In genomic region chr4:100949350-100949935, GRCh38 we compare ENCODE assay signal across 17 cellular contexts.
"Had no signal": no experiment of that assay in that cellular context is flagged by ENCODE, and none has a peak within 500 bp of the region (broad histone marks: within the 10 kb centered on the region; RNA-seq: fewer than 3 reads in every experiment).

No MANE protein-coding gene starts in this region.

- H3K27me3 Mint-ChIP-seq: dendritic cell treated with granulocyte-macrophage colony-stimulating factor and Interleukin-4, amounts not matched to agents 40 ng/mL and 50 ng/mL, for 4 days had no signal

- H3K27ac Mint-ChIP-seq: activated naive CD4-positive, alpha-beta T cell treated with anti-CD3 and anti-CD28 coated beads, Interleukin-2, amount 50 U/mL, for 24 hours; activated T-cell treated with anti-CD3 and anti-CD28 coated beads, Interleukin-2, amount 50 U/mL, for 24 hours; dendritic cell treated with granulocyte-macrophage colony-stimulating factor and Interleukin-4, amounts not matched to agents 40 ng/mL and 50 ng/mL, for 4 days; naive thymus-derived CD4-positive, alpha-beta T cell; T-helper 2 cell treated with Interferon-gamma antibody and Interleukin-4, amounts not matched to agents 5 μg/mL and 100 μg/mL, for 36 hours had no signal

- H3K4me1 Mint-ChIP-seq: activated naive CD4-positive, alpha-beta T cell treated with anti-CD3 and anti-CD28 coated beads, Interleukin-2, amount 50 U/mL, for 24 hours; naive thymus-derived CD4-positive, alpha-beta T cell had no signal

- H3K4me3 ChIP-seq: body of pancreas, gastroesophageal sphincter, lower lobe of right lung, tibial artery had no signal

- H3K4me1 ChIP-seq: body of pancreas, gastroesophageal sphincter, lower lobe of right lung, parathyroid adenoma, tibial artery had no signal

- DNase-seq: activated CD4-positive, alpha-beta T cell treated with anti-CD3 and anti-CD28 coated beads, Interleukin-2, amount 50 U/mL, for 4 hours; activated effector memory CD4-positive, alpha-beta T cell treated with Interleukin-2 at 50 U/mL for 16 hours; activated T-cell treated with anti-CD3 and anti-CD28 coated beads, Interleukin-2, amount 50 U/mL, for 24 hours; body of pancreas; kidney glomerular epithelial cell; lower lobe of right lung; naive thymus-derived CD4-positive, alpha-beta T cell; retina; small intestine; tibial artery had no signal

- H3K9me3 ChIP-seq: body of pancreas, gastroesophageal sphincter, lower lobe of right lung, tibial artery had no signal

- H3K9me3 Mint-ChIP-seq: activated naive CD4-positive, alpha-beta T cell treated with anti-CD3 and anti-CD28 coated beads, Interleukin-2, amount 50 U/mL, for 24 hours; activated T-cell treated with anti-CD3 and anti-CD28 coated beads, Interleukin-2, amount 50 U/mL, for 24 hours; dendritic cell treated with granulocyte-macrophage colony-stimulating factor and Interleukin-4, amounts not matched to agents 40 ng/mL and 50 ng/mL, for 4 days; T-helper 2 cell treated with Interferon-gamma antibody and Interleukin-4, amounts not matched to agents 5 μg/mL and 100 μg/mL, for 36 hours had no signal

- ATAC-seq: activated CD4-positive, CD25-positive, alpha-beta regulatory T cell treated with anti-CD3 and anti-CD28 coated beads, Interleukin-2, amount 50 U/mL, for 24 hours; body of pancreas; esophagus mucosa; gastroesophageal sphincter; lower lobe of right lung; naive thymus-derived CD4-positive, alpha-beta T cell had no signal

- H3K4me3 Mint-ChIP-seq: activated naive CD4-positive, alpha-beta T cell treated with anti-CD3 and anti-CD28 coated beads, Interleukin-2, amount 50 U/mL, for 24 hours; activated T-cell treated with anti-CD3 and anti-CD28 coated beads, Interleukin-2, amount 50 U/mL, for 24 hours; dendritic cell treated with granulocyte-macrophage colony-stimulating factor and Interleukin-4, amounts not matched to agents 40 ng/mL and 50 ng/mL, for 4 days; naive thymus-derived CD4-positive, alpha-beta T cell; T-helper 2 cell treated with Interferon-gamma antibody and Interleukin-4, amounts not matched to agents 5 μg/mL and 100 μg/mL, for 36 hours had no signal

- H3K36me3 ChIP-seq: gastroesophageal sphincter, lower lobe of right lung, tibial artery had no signal
